Comparison of ENCODE assay signal across 8 cellular contexts in the genomic region with DNA sequence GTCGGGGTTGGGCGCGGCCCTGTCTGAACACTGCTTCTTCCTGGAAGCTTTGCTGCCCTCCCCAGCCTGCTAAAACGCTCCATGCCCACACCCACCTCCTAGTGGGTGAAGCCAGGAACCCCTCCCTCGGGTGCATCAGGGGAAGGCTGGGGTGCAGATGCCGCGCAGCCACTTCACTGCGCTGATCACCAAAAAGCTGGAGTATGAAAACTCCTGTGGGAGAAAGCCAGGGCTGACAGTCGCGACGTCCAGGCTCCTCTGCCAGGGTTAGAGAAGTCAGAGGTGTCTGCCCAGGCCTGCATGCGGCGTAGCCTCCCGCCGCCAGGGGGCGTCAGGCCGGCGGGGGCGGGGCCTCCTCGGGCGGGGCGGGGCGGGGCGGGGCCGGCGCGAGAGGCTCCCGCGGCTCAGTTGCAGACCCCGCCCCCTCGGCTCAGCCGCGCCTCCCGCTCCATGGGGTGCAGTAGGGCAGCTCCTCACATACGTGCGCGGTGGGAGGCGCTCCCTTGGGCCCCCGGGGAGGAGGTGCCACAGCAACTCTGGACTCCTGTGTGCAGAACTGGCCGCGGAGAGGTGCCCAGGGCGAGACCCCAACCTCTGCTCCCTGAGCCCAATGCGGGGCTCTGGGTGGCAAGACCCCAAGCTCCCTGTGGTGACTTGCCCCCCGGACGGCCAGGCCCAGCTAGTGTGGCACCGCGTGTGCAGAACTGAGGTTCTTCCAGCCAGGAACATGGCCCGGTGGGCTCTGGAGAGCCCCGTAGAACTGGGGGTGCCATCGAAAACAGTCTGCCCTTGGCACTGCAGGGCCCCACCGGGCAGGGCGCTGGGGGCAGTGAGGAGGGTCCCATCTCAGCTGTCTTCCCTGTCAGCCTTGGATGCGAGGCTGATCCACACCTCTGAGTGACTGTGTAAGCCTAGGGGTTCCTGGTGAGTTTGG. TPM values are rescaled to one million over a fixed set of nuclear protein-coding genes. Genes with fewer than 3 reads are reported as not detected.
DNase-seq lines count a peak whose midpoint lies in the region; ATAC-seq, FAIRE-seq and TF ChIP-seq lines count a peak whose summit lies in the region.

No MANE protein-coding gene starts in this region.

- peak; percentile 63 for FAIRE-seq in HTR-8/SVneo (lab: Jason Lieb, UNC)

- peak in 2 of 3 experiments; percentile 74 to 95 for TF ChIP-seq CTCF in esophagus muscularis mucosa (IDR thresholded peaks at IDR 0.05)

- no peaks in the 10 kb centered on the region for H3K27me3 Mint-ChIP-seq in activated T-cell treated with anti-CD3 and anti-CD28 coated beads, Interleukin-2, amount 50 U/mL, for 24 hours
- no peaks in the 10 kb centered on the region for H3K27me3 Mint-ChIP-seq in naive thymus-derived CD8-positive, alpha-beta T cell

- TF ChIP-seq EP300 in esophagus muscularis mucosa (IDR thresholded peaks at IDR 0.05), result no peak

- H3K9me3 Mint-ChIP-seq in activated T-cell treated with anti-CD3 and anti-CD28 coated beads, Interleukin-2, amount 50 U/mL, for 24 hours, result no peaks in the 10 kb centered on the region
- no peaks in the 10 kb centered on the region for H3K9me3 Mint-ChIP-seq in naive thymus-derived CD8-positive, alpha-beta T cell

- peaks cover 63% of the 10 kb centered on the region for H3K36me3 Mint-ChIP-seq in activated T-cell treated with anti-CD3 and anti-CD28 coated beads, Interleukin-2, amount 50 U/mL, for 24 hours (ENCODE audit: low read depth)
- peaks cover 0 to 7% (median 2%) of the 10 kb centered on the region in 3 donors for H3K36me3 Mint-ChIP-seq in naive thymus-derived CD8-positive, alpha-beta T cell

- peaks cover 0 to 7% (median 5%) of the 10 kb centered on the region in 4 donors for H3K36me3 ChIP-seq in esophagus muscularis mucosa

- peak overlapping the region; percentile 93 for H3K4me3 Mint-ChIP-seq in activated T-cell treated with anti-CD3 and anti-CD28 coated beads, Interleukin-2, amount 50 U/mL, for 24 hours
- peak overlapping the region; percentile 86 to 95 (median 94) for H3K4me3 Mint-ChIP-seq in naive thymus-derived CD8-positive, alpha-beta T cell

- H3K27ac ChIP-seq in esophagus muscularis mucosa (replicated peaks in 1 of 4), result peak overlapping the region; percentile 94 to 97 (median 96)

- TF ChIP-seq POLR2A in esophagus muscularis mucosa (IDR thresholded peaks at IDR 0.05; ENCODE audit: low read depth), result no peak

- peak; percentile 41 for ATAC-seq in GM21360 (IDR thresholded peaks at IDR 0.05; ENCODE audit: unreplicated experiment)
- peak; percentile 55 to 61 for ATAC-seq in naive thymus-derived CD8-positive, alpha-beta T cell

- peaks cover 82% of the 10 kb centered on the region for H3K4me1 Mint-ChIP-seq in activated T-cell treated with anti-CD3 and anti-CD28 coated beads, Interleukin-2, amount 50 U/mL, for 24 hours (ENCODE audit: low read depth)
- H3K4me1 Mint-ChIP-seq in naive thymus-derived CD8-positive, alpha-beta T cell, result peaks cover 48 to 80% (median 76%) of the 10 kb centered on the region in 4 donors

- peak overlapping the region; percentile 81 to 90 (median 87) for H3K4me3 ChIP-seq in esophagus muscularis mucosa

- POLR2A ChIA-PET in naive thymus-derived CD8-positive, alpha-beta T cell (lab: Charles Lee), result interaction anchor here (0.6 to 19.2 kb wide), 21 partner anchors 7 to 1419 kb away, joined by 3 to 461 read pairs (median 5); a partner anchor contains a TSS

- peak overlapping the region; percentile 98 for H3K27ac Mint-ChIP-seq in activated T-cell treated with anti-CD3 and anti-CD28 coated beads, Interleukin-2, amount 50 U/mL, for 24 hours
- H3K27ac Mint-ChIP-seq in naive thymus-derived CD8-positive, alpha-beta T cell, result peak overlapping the region; percentile 84 to 99 (median 97)

- WGBS in esophagus muscularis mucosa, result 1% methylated on average over 26 of the region's 53 CpGs

- H3K9me3 ChIP-seq in esophagus muscularis mucosa, result no peaks in the 10 kb centered on the region

- intact Hi-C loops in esophagus muscularis mucosa (cut with DNase I), result loop anchor here (10.0 kb wide), 1 partner anchor 132 kb away; a partner anchor contains a TSS

- peak; percentile 91 for DNase-seq in DMS 273 (lab: John Stamatoyannopoulos, UW; ENCODE audit: unreplicated experiment)
- peak; percentile 88 for DNase-seq in HTR-8/SVneo (ENCODE audit: insufficient read length, low spot score)
- peak; percentile 91 for DNase-seq in OCI-M1 (lab: John Stamatoyannopoulos, UW)
- peak; percentile 96 for DNase-seq in activated T-cell treated with anti-CD3 and anti-CD28 coated beads, Interleukin-2, amount 50 U/mL, for 24 hours
- peak; percentile 97 for DNase-seq in esophagus muscularis mucosa (ENCODE audit: extremely low spot score)
- peak; percentile 91 to 98 (median 92) for DNase-seq in naive thymus-derived CD8-positive, alpha-beta T cell
- DNase-seq in stimulated activated naive CD4-positive, alpha-beta T cell treated with Interleukin-2 at 50 U/mL for 16 hours (lab: John Stamatoyannopoulos, UW), result peak; percentile 94

- peaks cover 58 to 80% (median 71%) of the 10 kb centered on the region in 4 donors for H3K4me1 ChIP-seq in esophagus muscularis mucosa

- no peaks in the 10 kb centered on the region for H3K27me3 ChIP-seq in esophagus muscularis mucosa

RNA-seq across cellular contexts. Expression of a gene that starts 1.8 kb away (rescaled TPM):
- 100 to 1,000 TPM in 1 of 4 donors, 10 to 100 TPM in 3; 57.3 to 135 (median 70.2) TPM for total RNA-seq in esophagus muscularis mucosa
- 100 to 1,000 TPM; 121 to 123 TPM for total RNA-seq in naive thymus-derived CD8-positive, alpha-beta T cell
- polyA plus RNA-seq in naive thymus-derived CD8-positive, alpha-beta T cell, result 10 to 100 TPM; 17.8 to 67.0 (median 39.8) TPM

RNA-seq across cellular contexts. Expression of a gene that starts 6.3 kb away (rescaled TPM):
- total RNA-seq in esophagus muscularis mucosa, result 1 to 10 TPM; 3.8 to 7.3 (median 4.8) TPM
- 10 to 100 TPM; 23.2 to 24.0 TPM for total RNA-seq in naive thymus-derived CD8-positive, alpha-beta T cell
- 10 to 100 TPM; 18.8 to 23.9 (median 22.9) TPM for polyA plus RNA-seq in naive thymus-derived CD8-positive, alpha-beta T cell

RNA-seq across cellular contexts. Expression of a gene that starts 8.7 kb away (rescaled TPM):
- 10 to 100 TPM in 2 of 4 donors, 1 to 10 TPM in 2; 9.1 to 10.9 (median 10.2) TPM for total RNA-seq in esophagus muscularis mucosa
- 10 to 100 TPM; 69.1 to 69.7 TPM for total RNA-seq in naive thymus-derived CD8-positive, alpha-beta T cell
- 10 to 100 TPM in 2 of 3 donors, 1 to 10 TPM in 1; 9.1 to 16.8 (median 10.3) TPM for polyA plus RNA-seq in naive thymus-derived CD8-positive, alpha-beta T cell

RNA-seq across cellular contexts. Expression of a gene that starts 20.1 kb away (rescaled TPM):
- total RNA-seq in esophagus muscularis mucosa, result 10 to 100 TPM; 16.7 to 29.2 (median 19.6) TPM
- total RNA-seq in naive thymus-derived CD8-positive, alpha-beta T cell, result 10 to 100 TPM; 91.1 to 93.2 TPM
- polyA plus RNA-seq in naive thymus-derived CD8-positive, alpha-beta T cell, result 10 to 100 TPM in 1 of 3 donors, 1 to 10 TPM in 2; 6.7 to 21.4 (median 9.8) TPM

RNA-seq across cellular contexts. Expression of a gene that starts 58.8 kb away (rescaled TPM):
- 1 to 10 TPM; 1.8 to 4.0 (median 2.2) TPM for total RNA-seq in esophagus muscularis mucosa
- total RNA-seq in naive thymus-derived CD8-positive, alpha-beta T cell, result 1 to 10 TPM; 8.9 to 9.8 TPM
- 1 to 10 TPM; 1.3 to 1.7 (median 1.6) TPM for polyA plus RNA-seq in naive thymus-derived CD8-positive, alpha-beta T cell

Comparison
In these comparisons a context has a peak if more than half of its experiments do, and no peak if none do; other contexts are left out.
1. Peak in every context shown above with its lines: DNase-seq, ATAC-seq, H3K4me3 ChIP-seq and H3K27ac ChIP-seq.
2. RNA of a gene that starts 8.7 kb away (total RNA-seq): 69.1 to 69.7 TPM in naive thymus-derived CD8-positive, alpha-beta T cell; 9.1 to 10.9 TPM in esophagus muscularis mucosa; every median in the first group is over 4 times any median in the second.